ENCODE assay signal across 1 cellular context in the genomic region with DNA sequence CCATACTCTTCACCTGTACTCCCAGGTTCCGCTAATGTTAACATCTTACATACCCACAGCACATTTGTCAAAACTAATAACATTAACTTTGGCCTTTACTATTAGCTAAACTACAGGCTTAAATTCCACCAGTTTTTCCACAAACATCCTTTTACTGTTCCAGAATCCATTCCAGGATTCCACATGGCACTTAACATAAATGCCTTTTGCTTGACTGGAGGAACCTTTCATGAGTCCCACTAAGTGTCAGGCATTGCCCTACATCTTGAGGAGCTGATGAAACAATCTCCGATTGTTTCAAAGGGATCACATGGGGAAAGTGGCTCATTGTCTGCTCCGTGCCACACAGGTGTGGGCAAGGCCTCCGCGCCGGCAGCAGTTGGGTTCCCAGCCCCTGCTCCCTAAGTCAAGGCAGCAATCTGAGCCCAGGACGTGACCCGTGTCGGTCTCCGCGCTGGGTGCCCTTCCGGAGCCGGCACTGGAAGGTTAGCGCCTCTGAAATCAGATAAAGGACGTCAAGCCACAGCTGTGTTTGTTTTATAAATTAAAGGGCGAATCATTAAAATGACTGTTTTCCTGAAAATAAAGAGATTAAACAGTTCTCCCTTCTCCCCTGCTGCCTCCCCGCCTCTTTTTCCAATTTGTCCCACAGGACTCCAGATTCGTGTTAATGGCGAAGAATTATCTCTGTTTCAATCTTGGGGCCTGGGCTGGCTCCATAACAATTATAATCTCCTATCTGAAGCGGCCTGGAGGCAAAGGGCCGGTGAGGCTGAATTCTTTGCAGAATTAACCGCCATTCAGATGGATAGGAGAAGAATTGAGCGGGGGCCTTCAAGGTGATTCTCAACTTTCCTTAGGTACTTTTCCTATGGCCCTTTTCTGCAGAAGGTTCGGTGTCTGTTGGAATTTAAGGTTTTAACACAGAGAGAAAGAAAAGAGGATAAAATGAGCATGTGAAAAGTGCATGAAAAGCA.
A peak's percentile ranks its signal among the peaks of the same experiment; 100 is the strongest.
TF ChIP-seq lines count a peak whose summit lies in the region.

No MANE protein-coding gene starts in this region.

TF ChIP-seq in H1, 55 proteins besides CTCF, POLR2A, EP300 and RAD21 (continued from another document):
- TF ChIP-seq, protein P1, sequence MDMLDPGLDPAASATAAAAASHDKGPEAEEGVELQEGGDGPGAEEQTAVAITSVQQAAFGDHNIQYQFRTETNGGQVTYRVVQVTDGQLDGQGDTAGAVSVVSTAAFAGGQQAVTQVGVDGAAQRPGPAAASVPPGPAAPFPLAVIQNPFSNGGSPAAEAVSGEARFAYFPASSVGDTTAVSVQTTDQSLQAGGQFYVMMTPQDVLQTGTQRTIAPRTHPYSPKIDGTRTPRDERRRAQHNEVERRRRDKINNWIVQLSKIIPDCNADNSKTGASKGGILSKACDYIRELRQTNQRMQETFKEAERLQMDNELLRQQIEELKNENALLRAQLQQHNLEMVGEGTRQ (IDR thresholded peaks at IDR 0.05; ENCODE audit: low read length) = peak; percentile 44
- TF ChIP-seq HDAC6 (IDR thresholded peaks at IDR 0.05; ENCODE audit: low read depth, low read length) (no peak), GTF2F1 (IDR thresholded peaks at IDR 0.05; ENCODE audit: borderline replicate concordance, low read depth, low read length) (no peak), POU5F1 (IDR thresholded peaks at IDR 0.05; ENCODE audit: low read depth, low read length) (no peak), TEAD4 (IDR thresholded peaks at IDR 0.05; ENCODE audit: low read depth, low read length) (0 out of 2 replicates have a peak, but pooled peaks have one; percentile 17), KDM1A (IDR thresholded peaks at IDR 0.05; ENCODE audit: borderline replicate concordance, low read length) (no peak), SAP30 (IDR thresholded peaks at IDR 0.05; ENCODE audit: insufficient read depth, insufficient replicate concordance, low read length) (no peak), TAF1 (IDR thresholded peaks at IDR 0.05; ENCODE audit: low read depth, low read length) (peak; percentile 54; the same call in 1 of the 2 replicates), CREB1 (IDR thresholded peaks at IDR 0.05) (no peak), CEBPB (IDR thresholded peaks at IDR 0.05; ENCODE audit: low read depth, low read length) (peak; percentile 65), TBP (IDR thresholded peaks at IDR 0.05; ENCODE audit: low read depth, low read length) (peak; percentile 48; the same call in 1 of the 2 replicates), NANOG (IDR thresholded peaks at IDR 0.05; ENCODE audit: insufficient read depth, low read depth, low read length, poor library complexity, severe bottlenecking) (no peak), JUND (IDR thresholded peaks at IDR 0.05; ENCODE audit: low read length) (no peak), POLR2AphosphoS5 (IDR thresholded peaks at IDR 0.05; ENCODE audit: low read depth, low read length) (peak; percentile 47; the same call in 1 of the 2 replicates), CHD1 (IDR thresholded peaks at IDR 0.05; ENCODE audit: low read depth, low read length) (peak; percentile 33; the same call in 1 of the 2 replicates), SP2 (IDR thresholded peaks at IDR 0.05; ENCODE audit: low read length) (no peak), MAFK (IDR thresholded peaks at IDR 0.05; ENCODE audit: low read depth, low read length) (no peak), SIRT6 (IDR thresholded peaks at IDR 0.05; ENCODE audit: low read length) (no peak)
- TF ChIP-seq, protein P2, sequence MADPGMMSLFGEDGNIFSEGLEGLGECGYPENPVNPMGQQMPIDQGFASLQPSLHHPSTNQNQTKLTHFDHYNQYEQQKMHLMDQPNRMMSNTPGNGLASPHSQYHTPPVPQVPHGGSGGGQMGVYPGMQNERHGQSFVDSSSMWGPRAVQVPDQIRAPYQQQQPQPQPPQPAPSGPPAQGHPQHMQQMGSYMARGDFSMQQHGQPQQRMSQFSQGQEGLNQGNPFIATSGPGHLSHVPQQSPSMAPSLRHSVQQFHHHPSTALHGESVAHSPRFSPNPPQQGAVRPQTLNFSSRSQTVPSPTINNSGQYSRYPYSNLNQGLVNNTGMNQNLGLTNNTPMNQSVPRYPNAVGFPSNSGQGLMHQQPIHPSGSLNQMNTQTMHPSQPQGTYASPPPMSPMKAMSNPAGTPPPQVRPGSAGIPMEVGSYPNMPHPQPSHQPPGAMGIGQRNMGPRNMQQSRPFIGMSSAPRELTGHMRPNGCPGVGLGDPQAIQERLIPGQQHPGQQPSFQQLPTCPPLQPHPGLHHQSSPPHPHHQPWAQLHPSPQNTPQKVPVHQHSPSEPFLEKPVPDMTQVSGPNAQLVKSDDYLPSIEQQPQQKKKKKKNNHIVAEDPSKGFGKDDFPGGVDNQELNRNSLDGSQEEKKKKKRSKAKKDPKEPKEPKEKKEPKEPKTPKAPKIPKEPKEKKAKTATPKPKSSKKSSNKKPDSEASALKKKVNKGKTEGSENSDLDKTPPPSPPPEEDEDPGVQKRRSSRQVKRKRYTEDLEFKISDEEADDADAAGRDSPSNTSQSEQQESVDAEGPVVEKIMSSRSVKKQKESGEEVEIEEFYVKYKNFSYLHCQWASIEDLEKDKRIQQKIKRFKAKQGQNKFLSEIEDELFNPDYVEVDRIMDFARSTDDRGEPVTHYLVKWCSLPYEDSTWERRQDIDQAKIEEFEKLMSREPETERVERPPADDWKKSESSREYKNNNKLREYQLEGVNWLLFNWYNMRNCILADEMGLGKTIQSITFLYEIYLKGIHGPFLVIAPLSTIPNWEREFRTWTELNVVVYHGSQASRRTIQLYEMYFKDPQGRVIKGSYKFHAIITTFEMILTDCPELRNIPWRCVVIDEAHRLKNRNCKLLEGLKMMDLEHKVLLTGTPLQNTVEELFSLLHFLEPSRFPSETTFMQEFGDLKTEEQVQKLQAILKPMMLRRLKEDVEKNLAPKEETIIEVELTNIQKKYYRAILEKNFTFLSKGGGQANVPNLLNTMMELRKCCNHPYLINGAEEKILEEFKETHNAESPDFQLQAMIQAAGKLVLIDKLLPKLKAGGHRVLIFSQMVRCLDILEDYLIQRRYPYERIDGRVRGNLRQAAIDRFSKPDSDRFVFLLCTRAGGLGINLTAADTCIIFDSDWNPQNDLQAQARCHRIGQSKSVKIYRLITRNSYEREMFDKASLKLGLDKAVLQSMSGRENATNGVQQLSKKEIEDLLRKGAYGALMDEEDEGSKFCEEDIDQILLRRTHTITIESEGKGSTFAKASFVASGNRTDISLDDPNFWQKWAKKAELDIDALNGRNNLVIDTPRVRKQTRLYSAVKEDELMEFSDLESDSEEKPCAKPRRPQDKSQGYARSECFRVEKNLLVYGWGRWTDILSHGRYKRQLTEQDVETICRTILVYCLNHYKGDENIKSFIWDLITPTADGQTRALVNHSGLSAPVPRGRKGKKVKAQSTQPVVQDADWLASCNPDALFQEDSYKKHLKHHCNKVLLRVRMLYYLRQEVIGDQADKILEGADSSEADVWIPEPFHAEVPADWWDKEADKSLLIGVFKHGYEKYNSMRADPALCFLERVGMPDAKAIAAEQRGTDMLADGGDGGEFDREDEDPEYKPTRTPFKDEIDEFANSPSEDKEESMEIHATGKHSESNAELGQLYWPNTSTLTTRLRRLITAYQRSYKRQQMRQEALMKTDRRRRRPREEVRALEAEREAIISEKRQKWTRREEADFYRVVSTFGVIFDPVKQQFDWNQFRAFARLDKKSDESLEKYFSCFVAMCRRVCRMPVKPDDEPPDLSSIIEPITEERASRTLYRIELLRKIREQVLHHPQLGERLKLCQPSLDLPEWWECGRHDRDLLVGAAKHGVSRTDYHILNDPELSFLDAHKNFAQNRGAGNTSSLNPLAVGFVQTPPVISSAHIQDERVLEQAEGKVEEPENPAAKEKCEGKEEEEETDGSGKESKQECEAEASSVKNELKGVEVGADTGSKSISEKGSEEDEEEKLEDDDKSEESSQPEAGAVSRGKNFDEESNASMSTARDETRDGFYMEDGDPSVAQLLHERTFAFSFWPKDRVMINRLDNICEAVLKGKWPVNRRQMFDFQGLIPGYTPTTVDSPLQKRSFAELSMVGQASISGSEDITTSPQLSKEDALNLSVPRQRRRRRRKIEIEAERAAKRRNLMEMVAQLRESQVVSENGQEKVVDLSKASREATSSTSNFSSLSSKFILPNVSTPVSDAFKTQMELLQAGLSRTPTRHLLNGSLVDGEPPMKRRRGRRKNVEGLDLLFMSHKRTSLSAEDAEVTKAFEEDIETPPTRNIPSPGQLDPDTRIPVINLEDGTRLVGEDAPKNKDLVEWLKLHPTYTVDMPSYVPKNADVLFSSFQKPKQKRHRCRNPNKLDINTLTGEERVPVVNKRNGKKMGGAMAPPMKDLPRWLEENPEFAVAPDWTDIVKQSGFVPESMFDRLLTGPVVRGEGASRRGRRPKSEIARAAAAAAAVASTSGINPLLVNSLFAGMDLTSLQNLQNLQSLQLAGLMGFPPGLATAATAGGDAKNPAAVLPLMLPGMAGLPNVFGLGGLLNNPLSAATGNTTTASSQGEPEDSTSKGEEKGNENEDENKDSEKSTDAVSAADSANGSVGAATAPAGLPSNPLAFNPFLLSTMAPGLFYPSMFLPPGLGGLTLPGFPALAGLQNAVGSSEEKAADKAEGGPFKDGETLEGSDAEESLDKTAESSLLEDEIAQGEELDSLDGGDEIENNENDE (IDR thresholded peaks at IDR 0.05; ENCODE audit: insufficient replicate concordance, low read length) = peak; percentile 32
- TF ChIP-seq, protein P3, sequence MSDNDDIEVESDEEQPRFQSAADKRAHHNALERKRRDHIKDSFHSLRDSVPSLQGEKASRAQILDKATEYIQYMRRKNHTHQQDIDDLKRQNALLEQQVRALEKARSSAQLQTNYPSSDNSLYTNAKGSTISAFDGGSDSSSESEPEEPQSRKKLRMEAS (IDR thresholded peaks at IDR 0.05) = peak; percentile 77
